Comparison of ENCODE assay signal across 8 cellular contexts in the genomic region with DNA sequence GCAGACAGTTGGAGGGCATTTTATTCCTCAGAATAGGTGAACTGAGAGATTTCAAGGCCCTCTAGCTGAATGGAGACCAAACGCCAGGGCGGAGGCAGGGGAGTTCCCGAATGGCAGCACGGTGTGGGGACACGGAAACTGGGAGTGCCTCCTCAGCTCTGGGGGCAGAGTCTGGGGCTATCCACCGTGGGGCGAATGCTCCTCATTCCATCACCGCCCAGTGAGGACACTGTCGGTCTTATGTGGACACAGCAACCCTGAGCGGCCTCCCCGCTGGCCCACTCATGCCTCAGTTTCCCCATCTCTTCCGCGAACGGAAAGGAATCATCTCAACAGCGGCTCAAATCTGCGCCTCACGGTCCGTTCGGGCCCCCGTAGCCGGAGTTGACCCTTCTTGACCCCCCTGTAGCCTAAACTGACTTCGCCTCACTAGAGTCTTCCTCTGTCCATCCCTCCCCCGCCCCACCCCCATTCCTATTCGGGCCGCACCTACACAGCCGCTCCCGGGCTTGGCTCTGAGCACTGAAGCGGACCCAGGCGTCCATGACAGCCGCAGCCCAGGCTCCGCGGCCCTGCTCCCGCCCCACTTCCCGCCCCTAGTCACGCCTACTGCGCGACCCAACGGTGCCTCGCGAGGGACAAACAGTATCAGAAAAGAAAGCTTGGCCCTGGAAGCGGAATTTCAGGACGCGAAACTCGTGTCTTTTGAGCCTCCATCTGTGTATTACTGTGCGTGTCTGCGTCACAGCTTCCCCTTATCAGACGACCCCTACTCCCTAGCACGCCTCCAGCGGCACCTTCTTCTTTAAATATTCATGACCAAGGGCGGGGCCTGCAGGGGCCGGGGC. TPM values are rescaled to one million over a fixed set of nuclear protein-coding genes. Genes with fewer than 3 reads are reported as not detected.
DNase-seq lines count a peak whose midpoint lies in the region; ATAC-seq, FAIRE-seq and TF ChIP-seq lines count a peak whose summit lies in the region.

A gene with protein sequence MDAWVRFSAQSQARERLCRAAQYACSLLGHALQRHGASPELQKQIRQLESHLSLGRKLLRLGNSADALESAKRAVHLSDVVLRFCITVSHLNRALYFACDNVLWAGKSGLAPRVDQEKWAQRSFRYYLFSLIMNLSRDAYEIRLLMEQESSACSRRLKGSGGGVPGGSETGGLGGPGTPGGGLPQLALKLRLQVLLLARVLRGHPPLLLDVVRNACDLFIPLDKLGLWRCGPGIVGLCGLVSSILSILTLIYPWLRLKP (minus strand): TSS at position 574 of the 848 bp plus-strand sequence. CDS start 29 bp downstream, at position 545.

- dilution Hi-C loops in IMR-90 (cut with HindIII; ENCODE audit: low sequenced_read_pairs, unreplicated experiment) = no loop called here

- peak within 1 kb of the TSS; percentile 87 for H3K14ac ChIP-seq in IMR-90 (replicated peaks; ENCODE audit: low read depth, low read length)

- peak within 1 kb of the TSS; percentile 80 for H3K23ac ChIP-seq in IMR-90 (ENCODE audit: low read depth, low read length)

- H3K79me2 ChIP-seq in OCI-LY7 (ENCODE audit: insufficient read depth, low read depth, low read length) = no peaks in the 10 kb centered on the region

- peak within 1 kb of the TSS; percentile 76; the same call in 1 of the 2 replicates for H3K56ac ChIP-seq in IMR-90 (ENCODE audit: extremely low read depth, insufficient read depth, low read length)

- in situ Hi-C loops in IMR-90 (cut with MboI; ENCODE audit: low sequenced_read_pairs) = loop anchor here (5.0 kb wide), 2 partner anchors 49 to 79 kb away; partner anchors contain the start of gene TXNIP

- TF ChIP-seq RAD21 in IMR-90 (IDR thresholded peaks at IDR 0.05; ENCODE audit: low read length) = no peak

- peak within 1 kb of the TSS; percentile 98 for H3K18ac ChIP-seq in IMR-90 (ENCODE audit: low read depth, low read length)

- peak within 1 kb of the TSS; percentile 91 for H2AK9ac ChIP-seq in IMR-90 (replicated peaks; ENCODE audit: low read depth, low read length, poor library complexity)

- peak within 1 kb of the TSS; percentile 91 for H2AFZ ChIP-seq in IMR-90 (replicated peaks; ENCODE audit: low read length, poor library complexity)
- peak within 1 kb of the TSS; percentile 70; the same call in 1 of the 2 replicates for H2AFZ ChIP-seq in OCI-LY7 (ENCODE audit: low read length)

- H3K9me2 ChIP-seq in OCI-LY7 (ENCODE audit: insufficient read depth, low read length) = no peaks in the 10 kb centered on the region

- intact Hi-C loops in IMR-90 (cut with micrococcal nuclease) = loop anchor here (2.0 to 5.0 kb wide), 2 partner anchors 26 to 79 kb away; partner anchors contain the start of gene TXNIP
- intact Hi-C loops in OCI-LY7 (cut with micrococcal nuclease; ENCODE audit: unreplicated experiment) = no loop called here

- H4K8ac ChIP-seq in IMR-90 (ENCODE audit: low read depth in 2 of 2, low read length in 2 of 2) = peak within 1 kb of the TSS; percentile 80 to 99

- H3K4ac ChIP-seq in IMR-90 (ENCODE audit: low read depth, low read length) = peak within 1 kb of the TSS; percentile 87

- H3K79me1 ChIP-seq in IMR-90 (ENCODE audit: low read depth in 1 of 2, low read length in 2 of 2) = peaks cover 15 to 31% of the 10 kb centered on the region in 2 experiments

- CTCF ChIA-PET in IMR-90 (lab: Yijun Ruan, JAX) (interaction anchor here (0.9 to 2.2 kb wide), 2 partner anchors 27 to 73 kb away, joined by 3 to 12 read pairs; partner anchors contain the start of gene NUDT17), OCI-LY7 (lab: Charles Lee; ENCODE audit: unreplicated experiment) (interaction anchor here (0.6 to 0.9 kb wide), 3 partner anchors 9 to 83 kb away, joined by 3 read pairs; partner anchors contain the start of genes POLR3GL and RBM8A)

- H2BK120ac ChIP-seq in IMR-90 (ENCODE audit: low read depth, low read length) = peak within 1 kb of the TSS; percentile 93

- H3K4me1 ChIP-seq in IMR-90 (ENCODE audit: control insufficient read depth, insufficient read depth, low read length) (peaks cover 8% of the 10 kb centered on the region), OCI-LY7 (ENCODE audit: insufficient read depth, low read length, poor library complexity, severe bottlenecking) (peaks cover 16% of the 10 kb centered on the region), mononuclear cell (ENCODE audit: insufficient read depth, low read length) (peaks cover 32% of the 10 kb centered on the region)

- ATAC-seq in GM21529 (IDR thresholded peaks at IDR 0.05; ENCODE audit: unreplicated experiment) = peak; percentile 84
- peak; percentile 94 for ATAC-seq in IMR-90 (ENCODE audit: low read depth)

- 0% methylated on average over 16 of the region's 51 CpGs; no CpG with 5 or more reads in 1 of the 2 experiments for WGBS in IMR-90 (ENCODE audit: extremely low coverage in 2 of 2, insufficient read length in 1 of 2), 2 experiments

- H3K27me3 ChIP-seq in IMR-90 (ENCODE audit: control insufficient read depth, insufficient read depth, low read length) (no peaks in the 10 kb centered on the region), mononuclear cell (ENCODE audit: insufficient read depth, low read length) (no peaks in the 10 kb centered on the region)

- H3K4me3 ChIP-seq in IMR-90 (ENCODE audit: insufficient read depth, low read depth, low read length) (peak within 1 kb of the TSS; percentile 96), OCI-LY7 (ENCODE audit: low read depth, low read length, poor library complexity, severe bottlenecking) (peak within 1 kb of the TSS; percentile 85), mononuclear cell (ENCODE audit: low read length) (peak within 1 kb of the TSS; percentile 86)

- H3K4me2 ChIP-seq in IMR-90 (ENCODE audit: low read depth, low read length) (peak within 1 kb of the TSS; percentile 99), OCI-LY7 (ENCODE audit: low read length) (peak within 1 kb of the TSS; percentile 77)

- H2BK5ac ChIP-seq in IMR-90 (ENCODE audit: low read depth, low read length, poor library complexity, severe bottlenecking) = peak within 1 kb of the TSS; percentile 91

- H2AK5ac ChIP-seq in IMR-90 (ENCODE audit: low read depth, low read length) = peak within 1 kb of the TSS; percentile 69

- H3K9me3 ChIP-seq in IMR-90 (ENCODE audit: control insufficient read depth, insufficient read depth, low read length) (no peaks in the 10 kb centered on the region), OCI-LY7 (ENCODE audit: low read length) (no peaks in the 10 kb centered on the region), mononuclear cell (ENCODE audit: low read depth, low read length) (no peaks in the 10 kb centered on the region)

- BruUV-seq in IMR-90 (replicated peaks; lab: Mats Ljungman, UMichigan) (no TSS peak), OCI-LY7 (replicated peaks; lab: Mats Ljungman, UMichigan) (no TSS peak)

- H3K27ac ChIP-seq in IMR-90 (ENCODE audit: insufficient read depth, low read length) (peak within 1 kb of the TSS; percentile 85), OCI-LY7 (ENCODE audit: low read depth, low read length, poor library complexity, severe bottlenecking) (peak within 1 kb of the TSS; percentile 58)

- peak within 1 kb of the TSS; percentile 97 for H4K91ac ChIP-seq in IMR-90 (ENCODE audit: insufficient read depth, low read depth, low read length)

- POLR2A ChIA-PET in IMR-90 (lab: Charles Lee; ENCODE audit: unreplicated experiment) = interaction anchor here (0.6 to 1.1 kb wide), 4 partner anchors 15 to 44 kb away, joined by 3 to 4 read pairs (median 4); no protein-coding TSS in a partner anchor
- POLR2A ChIA-PET in OCI-LY7 (lab: Charles Lee) = interaction anchor here (0.5 to 2.0 kb wide), 7 partner anchors 9 to 66 kb away, joined by 3 to 9 read pairs (median 3); partner anchors contain the start of genes LIX1L and RBM8A

- H4K5ac ChIP-seq in IMR-90 (ENCODE audit: low read depth, low read length) = peak within 1 kb of the TSS; percentile 95

- TF ChIP-seq CTCF in D721Med (IDR thresholded peaks at IDR 0.05; ENCODE audit: insufficient read depth, missing control alignments) (no peak), IMR-90 (conservative IDR thresholded peaks at IDR 0.05; ENCODE audit: low read depth, low read length) (no peak), OCI-LY7 (conservative IDR thresholded peaks at IDR 0.05; ENCODE audit: low read length) (no peak)

- peak within 1 kb of the TSS; percentile 80 for H2BK20ac ChIP-seq in IMR-90 (ENCODE audit: low read depth, low read length)

- peak; percentile 49; the same call in 1 of the 2 replicates for TF ChIP-seq POLR2A in IMR-90 (IDR thresholded peaks at IDR 0.05; ENCODE audit: low read depth, low read length)

- DNase-seq in D721Med (ENCODE audit: insufficient read length, low spot score) (peak; percentile 91), IMR-90 (peak; percentile 91), OCI-LY7 (ENCODE audit: low spot score) (peak; percentile 89), epidermal melanocyte (ENCODE audit: insufficient read length, low spot score) (peak; percentile 74)
- peak; percentile 93 for DNase-seq in activated CD8-positive, alpha-beta memory T cell treated with anti-CD3 and anti-CD28 coated beads, Interleukin-2, amount 50 U/mL, for 48 hours
- DNase-seq in stimulated activated CD8-positive, alpha-beta memory T cell treated with anti-CD3 and anti-CD28 coated beads, Interleukin-4, amount 100 ng/mL, for 1 hour (ENCODE audit: low read depth in 2 of 2, low spot score in 1 of 2) = peak; percentile 87

- H3K9ac ChIP-seq in IMR-90 (ENCODE audit: low read depth, low read length) = peak within 1 kb of the TSS; percentile 83

- H4K20me1 ChIP-seq in IMR-90 (ENCODE audit: insufficient read depth, low read length) (no peaks in the 10 kb centered on the region), OCI-LY7 (ENCODE audit: insufficient read depth, low read length) (no peaks in the 10 kb centered on the region)

- no peak for FAIRE-seq in D721Med (lab: Jason Lieb, UNC)

- H3K36me3 ChIP-seq in IMR-90 (ENCODE audit: control insufficient read depth, insufficient read depth, low read length) (0 out of 2 replicates have a peak, but pooled peaks cover 2% of the 10 kb centered on the region), OCI-LY7 (ENCODE audit: insufficient read depth, low read length) (peaks cover 28% of the 10 kb centered on the region)

- H2BK15ac ChIP-seq in IMR-90 (ENCODE audit: low read depth, low read length) = peak within 1 kb of the TSS; percentile 91; the same call in 2 of the 3 replicates

- peaks cover 6% of the 10 kb centered on the region for H3K9me1 ChIP-seq in IMR-90 (ENCODE audit: insufficient read depth, low read length)

TF ChIP-seq in IMR-90, 13 proteins besides CTCF, POLR2A, EP300 and RAD21 (continues in another document):
- TF ChIP-seq RCOR1 (IDR thresholded peaks at IDR 0.05; ENCODE audit: insufficient replicate concordance, low read length) (no peak), FOS (IDR thresholded peaks at IDR 0.05; ENCODE audit: low read depth, low read length) (0 out of 2 replicates have a peak, but pooled peaks have one; percentile 17), BHLHE40 (IDR thresholded peaks at IDR 0.05; ENCODE audit: low read depth, low read length) (peak; percentile 86), SMC3 (IDR thresholded peaks at IDR 0.05; ENCODE audit: low read depth, low read length) (no peak)

RNA-seq across cellular contexts. Expression of the gene that starts here (rescaled TPM):
- total RNA-seq in IMR-90 (2012; rRNA removed) (15.4 and 19.7 TPM in 2 replicates), OCI-LY7 (2022) (29.8 and 32.9 TPM in 2 replicates), mononuclear cell (6.1 TPM)
- polyA plus RNA-seq in IMR-90 (2012; rRNA removed) = 22.5 and 24.3 TPM in 2 replicates
- polyA plus RNA-seq in IMR-90 (2012; cell fraction: cytosol; rRNA removed) = 16.2 and 17.8 TPM in 2 replicates
- polyA plus RNA-seq in IMR-90 (2012; cell fraction: nucleus; rRNA removed; ENCODE audit: low replicate concordance) = 11.0 and 16.5 TPM in 2 replicates
- 18.2 and 19.5 TPM in 2 replicates for total RNA-seq in OCI-LY7 (2014; rRNA removed; shearing (Covaris generic))

Comparison
In these comparisons a context has a peak if more than half of its experiments do, and no peak if none do; other contexts are left out.
1. Peak in every context shown above with its lines: DNase-seq, ATAC-seq, H3K4me3 ChIP-seq and H3K27ac ChIP-seq.